Comparison of ENCODE assay signal across 10 cellular contexts in genomic region chr20:50381771-50382593, GRCh38.
DNase-seq lines count a peak whose midpoint lies in the region; ATAC-seq and TF ChIP-seq lines count a peak whose summit lies in the region.
"Had no signal": no experiment of that assay in that cellular context is flagged by ENCODE, and none has a peak within 500 bp of the region (broad histone marks: within the 10 kb centered on the region; RNA-seq: fewer than 3 reads in every experiment).

No MANE protein-coding gene starts in this region.

- H3K27me3 ChIP-seq in DOHH2 (ENCODE audit: control insufficient read depth, low read length) (no peaks in the 10 kb centered on the region; the same call in 1 of the 2 replicates), sigmoid colon (no peaks in the 10 kb centered on the region)

- H3K79me2 ChIP-seq in DOHH2 (ENCODE audit: control insufficient read depth, low read length) = no peaks in the 10 kb centered on the region

- peak overlapping the region; percentile 30 for H3K4me2 ChIP-seq in DOHH2 (ENCODE audit: low read length)

- H4K20me1 ChIP-seq in DOHH2 (ENCODE audit: control insufficient read depth, insufficient read depth, low read depth, low read length) = no peaks in the 10 kb centered on the region

- H3K4me1 ChIP-seq in DOHH2 (ENCODE audit: control insufficient read depth, low read length) (peaks cover 6% of the 10 kb centered on the region), sigmoid colon (peaks cover 0 to 54% (median 49%) of the 10 kb centered on the region in 4 donors)

- H3K9me3 Mint-ChIP-seq in activated naive CD8-positive, alpha-beta T cell treated with anti-CD3 and anti-CD28 coated beads, Interleukin-2, amount 10 ng/mL, durations not matched to agents 7 days and 5 days = no peaks in the 10 kb centered on the region

- no peak for TF ChIP-seq EP300 in sigmoid colon (IDR thresholded peaks at IDR 0.05)

- H3K4me3 ChIP-seq in DOHH2 (ENCODE audit: low read length) (peak overlapping the region; percentile 2; the same call in 1 of the 2 replicates), NB4 (ENCODE audit: low read depth, low read length) (no peak overlapping the region), sigmoid colon (no peak overlapping the region)

- no peaks in the 10 kb centered on the region for H3K27me3 Mint-ChIP-seq in activated naive CD8-positive, alpha-beta T cell treated with anti-CD3 and anti-CD28 coated beads, Interleukin-2, amount 10 ng/mL, durations not matched to agents 7 days and 5 days

- H3K27ac ChIP-seq in DOHH2 (ENCODE audit: low read depth, low read length) (no peak overlapping the region), sigmoid colon (peak overlapping the region in 3 of 4 donors; percentile 76 to 83 (median 80))

- peak overlapping the region; percentile 90 for H3K27ac Mint-ChIP-seq in activated naive CD8-positive, alpha-beta T cell treated with anti-CD3 and anti-CD28 coated beads, Interleukin-2, amount 10 ng/mL, durations not matched to agents 7 days and 5 days

- H3F3A ChIP-seq in DOHH2 (ENCODE audit: control insufficient read depth, insufficient read depth) = no peaks in the 10 kb centered on the region

- H3K9me2 ChIP-seq in DOHH2 (replicated peaks; ENCODE audit: control insufficient read depth, low read length) = no peaks in the 10 kb centered on the region

- 26 to 39% methylated on average over 13 of the region's 13 CpGs for WGBS in sigmoid colon, 2 donors

- H3K36me3 ChIP-seq in DOHH2 (ENCODE audit: control insufficient read depth, low read length) = no peaks in the 10 kb centered on the region
- H3K36me3 ChIP-seq in sigmoid colon = no peaks in the 10 kb centered on the region

- POLR2A ChIA-PET in activated naive CD8-positive, alpha-beta T cell treated with anti-CD3 and anti-CD28 coated beads, Interleukin-2, amount 10 ng/mL, durations not matched to agents 7 days and 5 days (lab: Charles Lee) = interaction anchor here (1.3 to 1.5 kb wide), 2 partner anchors 43 to 191 kb away, joined by 5 to 6 read pairs; no protein-coding TSS in a partner anchor

- TF ChIP-seq POLR2A in NB4 (IDR thresholded peaks at IDR 0.05; ENCODE audit: extremely low read depth, insufficient read length) (no peak), sigmoid colon (IDR thresholded peaks at IDR 0.05) (no peak)

- TF ChIP-seq CTCF in DOHH2 (IDR thresholded peaks at IDR 0.05; ENCODE audit: low read depth, low read length, poor library complexity, severe bottlenecking) (no peak), NB4 (IDR thresholded peaks at IDR 0.05; ENCODE audit: low read depth, low read length) (no peak), sigmoid colon (IDR thresholded peaks at IDR 0.05) (no peak)

- peak overlapping the region; percentile 72 for H3K4me3 Mint-ChIP-seq in activated naive CD8-positive, alpha-beta T cell treated with anti-CD3 and anti-CD28 coated beads, Interleukin-2, amount 10 ng/mL, durations not matched to agents 7 days and 5 days

- peak; percentile 23 for ATAC-seq in activated naive CD8-positive, alpha-beta T cell treated with anti-CD3 and anti-CD28 coated beads, Interleukin-2, amount 10 ng/mL, durations not matched to agents 7 days and 5 days (ENCODE audit: low read depth)
- ATAC-seq in GM21423 (IDR thresholded peaks at IDR 0.05; ENCODE audit: unreplicated experiment) (no peak), HG02798 (IDR thresholded peaks at IDR 0.05; ENCODE audit: poor library complexity, unreplicated experiment) (no peak)
- ATAC-seq: left lobe of liver had no signal

- H3K4me1 Mint-ChIP-seq in activated naive CD8-positive, alpha-beta T cell treated with anti-CD3 and anti-CD28 coated beads, Interleukin-2, amount 10 ng/mL, durations not matched to agents 7 days and 5 days = peaks cover 60% of the 10 kb centered on the region

- peaks cover 3% of the 10 kb centered on the region for H3K36me3 Mint-ChIP-seq in activated naive CD8-positive, alpha-beta T cell treated with anti-CD3 and anti-CD28 coated beads, Interleukin-2, amount 10 ng/mL, durations not matched to agents 7 days and 5 days

- intact Hi-C loops in sigmoid colon (cut with DNase I) = no loop called here

- DNase-seq in NB4 (ENCODE audit: low read depth) = peak; percentile 29
- no peak for DNase-seq in activated naive CD8-positive, alpha-beta T cell treated with anti-CD3 and anti-CD28 coated beads, Interleukin-2, amount 10 ng/mL, durations not matched to agents 7 days and 5 days
- DNase-seq in sigmoid colon = no peak
- no peak for DNase-seq in NCI-H128 (lab: John Stamatoyannopoulos, UW; ENCODE audit: unreplicated experiment)
- DNase-seq in globus pallidus (ENCODE audit: low spot score) = no peak
- DNase-seq: NCI-H345 had no signal

- H3K9me3 ChIP-seq in DOHH2 (ENCODE audit: control insufficient read depth, insufficient read depth, low read length) = no peaks in the 10 kb centered on the region
- no peaks in the 10 kb centered on the region for H3K9me3 ChIP-seq in sigmoid colon
